In the genomic region with DNA sequence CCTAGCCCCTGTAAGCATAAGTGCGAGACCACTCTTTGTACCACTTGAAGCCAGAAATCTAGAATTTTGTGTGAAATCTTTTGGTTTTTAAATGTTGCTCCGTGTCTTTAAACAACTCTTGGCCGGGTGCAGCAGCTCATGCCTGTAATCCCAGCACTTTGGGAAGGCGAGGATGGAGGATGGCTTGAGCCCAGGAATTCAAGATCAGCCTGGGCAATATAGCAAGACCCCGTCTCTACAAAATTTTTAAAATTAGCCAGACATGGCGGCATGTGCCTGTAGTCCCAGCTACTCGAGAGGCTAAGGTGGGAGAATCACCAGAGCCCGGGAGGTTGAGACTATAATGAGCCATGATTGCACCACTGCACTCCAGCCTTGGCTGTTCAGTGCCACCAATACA, we compare ENCODE assay signal across 21 cellular contexts.
"Had no signal": no experiment of that assay in that cellular context is flagged by ENCODE, and none has a peak within 500 bp of the region (broad histone marks: within the 10 kb centered on the region; RNA-seq: fewer than 3 reads in every experiment).

No MANE protein-coding gene starts in this region.

- H3K27ac ChIP-seq: KMS-11 had no signal

- H3K4me3 ChIP-seq: K562, MG63 had no signal

- H3K4me3 Mint-ChIP-seq: IgD-negative memory B cell had no signal

- H3K36me3 Mint-ChIP-seq: IgD-negative memory B cell had no signal

- H3K9ac ChIP-seq: KMS-11, SK-N-SH had no signal

- DNase-seq: NCI-H1092, NCI-H1105 treated with DMSO at 0.1 percent for 48 hours, NCI-H1417 treated with DMSO at 0.1 percent for 48 hours, NCI-H146, NCI-H1694 treated with DMSO at 0.1 percent for 48 hours, NCI-H1930, NCI-H2081, NCI-H2107, NCI-H2227 treated with DMSO at 0.1 percent for 48 hours, NCI-H524, NCI-H526 treated with DMSO at 0.1 percent for 48 hours, NCI-H748 treated with DMSO at 0.1 percent for 48 hours, Right ventricle myocardium superior, RPMI8226, SIG-M5, SK-N-SH, SW 1271 had no signal

- H3K9me3 ChIP-seq: MG63, SK-N-SH had no signal

- H3K9me3 Mint-ChIP-seq: IgD-negative memory B cell had no signal

- H3K4me2 ChIP-seq: KMS-11, SK-N-SH had no signal

- H3K27me3 ChIP-seq: MG63 had no signal

- H3K36me3 ChIP-seq: MG63 had no signal

- H3K27ac Mint-ChIP-seq: IgD-negative memory B cell had no signal

- H3K9me2 ChIP-seq: SK-N-SH had no signal

- ATAC-seq: K562 had no signal
